In the genomic region with DNA sequence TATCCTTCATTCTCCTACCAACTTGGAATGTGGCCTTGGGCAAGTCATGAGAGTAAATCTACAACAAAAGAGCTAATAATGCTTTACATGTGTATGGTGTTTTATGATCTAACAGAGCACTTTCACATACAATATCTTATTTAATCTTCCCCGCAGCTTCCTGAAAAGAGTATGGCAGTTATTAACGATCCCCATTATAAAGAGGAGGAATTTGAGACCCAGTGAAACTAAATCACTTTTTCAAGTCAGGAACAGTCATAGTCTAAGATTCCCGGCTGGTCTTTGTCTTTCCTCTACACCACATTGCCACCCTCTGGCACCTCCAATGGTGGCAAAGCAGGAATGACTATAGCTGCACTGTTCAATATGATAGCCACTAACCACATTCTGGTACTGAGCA, we compare ENCODE assay signal across 8 cellular contexts.
DNase-seq lines count a peak whose midpoint lies in the region; ATAC-seq, FAIRE-seq and TF ChIP-seq lines count a peak whose summit lies in the region.

No MANE protein-coding gene starts in this region.

- WGBS in H1 (ENCODE audit: extremely low coverage in 1 of 2, insufficient coverage in 1 of 2, insufficient read length in 1 of 2, insufficient replicate concordance in 2 of 2, low coverage in 1 of 2, low lambda C conversion rate in 2 of 2, missing lambda C conversion rate in 1 of 2), 2 experiments, result 75% methylated on average over 3 of the region's 3 CpGs; no CpG with 5 or more reads in 1 of the 2 experiments
- WGBS in small intestine, 3 donors, result 36 to 59% (median 50%) methylated on average over 3 of the region's 3 CpGs

- no peak overlapping the region for H2BK20ac ChIP-seq in H1 (ENCODE audit: low read length)

- CTCF ChIA-PET in H1 (lab: Charles Lee; ENCODE audit: partially characterized antibody), result interaction anchor here (0.8 to 3.1 kb wide), 12 partner anchors 8 to 754 kb away, joined by 3 to 8 read pairs (median 3); no protein-coding TSS in a partner anchor

- H3K4me3 ChIP-seq in H1 (ENCODE audit: extremely low read depth in 1 of 4, insufficient read depth in 2 of 4, low read depth in 3 of 4, low read length in 4 of 4) (no peak overlapping the region), small intestine (ENCODE audit: low read depth in 1 of 2, low read length in 2 of 2) (no peak overlapping the region)

- H3K4me1 Mint-ChIP-seq in osteocyte (ENCODE audit: unreplicated experiment), result peaks cover 45% of the 10 kb centered on the region

- no peak overlapping the region for H3K18ac ChIP-seq in H1 (ENCODE audit: extremely low read depth, low read length)

- DNase-seq in EH (ENCODE audit: low read depth) (peak; percentile 70), NCI-H226 (peak; percentile 13), H1 (ENCODE audit: low read depth in 1 of 2, low spot score in 2 of 2) (no peak), osteocyte (ENCODE audit: extremely low spot score, unreplicated experiment) (no peak), small intestine (no peak), NCI-H2196 treated with DMSO at 0.1 percent for 48 hours (lab: John Stamatoyannopoulos, UW; ENCODE audit: unreplicated experiment) (no peak), 8988T (no peak)

- H3K27me3 ChIP-seq in H1 (replicated peaks in 1 of 4; ENCODE audit: control insufficient read depth in 3 of 4, extremely low read depth in 1 of 4, insufficient read depth in 3 of 4, low read length in 3 of 4) (no peaks in the 10 kb centered on the region), small intestine (ENCODE audit: control insufficient read depth in 2 of 2, insufficient read depth in 2 of 2, low read length in 2 of 2) (no peaks in the 10 kb centered on the region)

- peak; percentile 52 to 56 for TF ChIP-seq RAD21 in H1 (IDR thresholded peaks at IDR 0.05 in 1 of 2, conservative IDR thresholded peaks at IDR 0.05 in 1 of 2; ENCODE audit: low read depth in 2 of 2, low read length in 2 of 2)

- H3K9ac ChIP-seq in H1 (replicated peaks in 1 of 4; ENCODE audit: extremely low read depth in 1 of 4, low read depth in 3 of 4, low read length in 3 of 4), result no peak overlapping the region

- peak overlapping the region; percentile 79 for H3K27ac Mint-ChIP-seq in osteocyte (ENCODE audit: unreplicated experiment)

- no peak for TF ChIP-seq POLR2A in H1 (IDR thresholded peaks at IDR 0.05; ENCODE audit: control extremely low read depth in 1 of 2, low read depth in 2 of 2, low read length in 2 of 2)

- H3K4ac ChIP-seq in H1 (replicated peaks; ENCODE audit: insufficient read length, low read depth, low read length), result no peak overlapping the region

- TF ChIP-seq CTCF in H1 (IDR thresholded peaks at IDR 0.05; ENCODE audit: control extremely low read depth in 1 of 3, insufficient read depth in 1 of 3, low read depth in 1 of 3, low read length in 3 of 3) (peak in 2 of 3 experiments; percentile 24 to 27; a peak in 2 of 4 replicates), osteocyte (IDR thresholded peaks at IDR 0.05) (peak; percentile 50)

- H3K9me3 ChIP-seq in H1 (ENCODE audit: insufficient read depth in 2 of 2, low read depth in 1 of 2, low read length in 1 of 2) (no peaks in the 10 kb centered on the region), small intestine (ENCODE audit: control insufficient read depth, low read depth) (no peaks in the 10 kb centered on the region)

- no peaks in the 10 kb centered on the region for H3K27me3 Mint-ChIP-seq in osteocyte (ENCODE audit: unreplicated experiment)

- H3K27ac ChIP-seq in H1 (ENCODE audit: low read depth, low read length) (no peak overlapping the region), small intestine (ENCODE audit: low read depth in 1 of 2, low read length in 1 of 2) (no peak overlapping the region)

- no peaks in the 10 kb centered on the region for H3K9me3 Mint-ChIP-seq in osteocyte (ENCODE audit: unreplicated experiment)

- no peak overlapping the region for H4K91ac ChIP-seq in H1 (replicated peaks; ENCODE audit: insufficient read length, low read length)

- FAIRE-seq in H1 (lab: Jason Lieb, UNC) (peak; percentile 65), small intestine (lab: Jason Lieb, UNC) (no peak)

- POLR2A ChIA-PET in H1 (lab: Charles Lee; ENCODE audit: partially characterized antibody), result no interaction called here

- H2AFZ ChIP-seq in H1 (ENCODE audit: low read length), result peak overlapping the region; percentile 49; the same call in 1 of the 2 replicates

- no peak overlapping the region for H3K4me3 Mint-ChIP-seq in osteocyte (ENCODE audit: unreplicated experiment)

- ATAC-seq in HG03565 (IDR thresholded peaks at IDR 0.05; ENCODE audit: unreplicated experiment), result no peak

- H3K14ac ChIP-seq in H1 (ENCODE audit: insufficient read length), result no peak overlapping the region

- no peak overlapping the region for H3K4me2 ChIP-seq in H1 (ENCODE audit: insufficient read depth in 1 of 2, low read depth in 2 of 2, low read length in 2 of 2)

- no peak overlapping the region for H2BK15ac ChIP-seq in H1 (ENCODE audit: low read length)

- H3K4me1 ChIP-seq in H1 (replicated peaks in 1 of 4; ENCODE audit: control insufficient read depth in 3 of 4, insufficient read depth in 4 of 4, low read length in 3 of 4) (no peaks in the 10 kb centered on the region), small intestine (ENCODE audit: control insufficient read depth in 2 of 2, insufficient read depth in 1 of 2, low read depth in 1 of 2, low read length in 1 of 2) (no peaks in the 10 kb centered on the region)

- H4K8ac ChIP-seq in H1 (ENCODE audit: extremely low read depth, insufficient read depth, low read length), result no peak overlapping the region

- no peak overlapping the region for H4K5ac ChIP-seq in H1 (ENCODE audit: insufficient read length, low read depth, low read length)

- no peak overlapping the region for H2BK12ac ChIP-seq in H1 (ENCODE audit: low read depth, low read length)

- no peak overlapping the region for H3K56ac ChIP-seq in H1 (replicated peaks; ENCODE audit: insufficient read length, low read depth, low read length)

- no peak for TF ChIP-seq EP300 in H1 (IDR thresholded peaks at IDR 0.05; ENCODE audit: borderline replicate concordance in 1 of 2, low read depth in 2 of 2, low read length in 2 of 2)

- no peaks in the 10 kb centered on the region; the same call in 1 of the 2 replicates for H3K23me2 ChIP-seq in H1 (ENCODE audit: low read depth, low read length)

- H2AK5ac ChIP-seq in H1 (ENCODE audit: low read depth, low read length), result no peak overlapping the region

- H4K20me1 ChIP-seq in H1 (replicated peaks in 1 of 2; ENCODE audit: control insufficient read depth in 1 of 2, insufficient read depth in 2 of 2, low read length in 2 of 2), result no peaks in the 10 kb centered on the region

- no peak overlapping the region for H2BK120ac ChIP-seq in H1 (replicated peaks; ENCODE audit: low read depth, low read length)

- no peak overlapping the region for H3K23ac ChIP-seq in H1 (ENCODE audit: insufficient read length)

- H3K36me3 Mint-ChIP-seq in osteocyte (ENCODE audit: unreplicated experiment), result peaks cover 57% of the 10 kb centered on the region

- no peaks in the 10 kb centered on the region for H3K79me1 ChIP-seq in H1 (ENCODE audit: low read depth, low read length)

- H3K79me2 ChIP-seq in H1 (ENCODE audit: control insufficient read depth in 1 of 2, insufficient read depth in 2 of 2, low read length in 2 of 2), result no peaks in the 10 kb centered on the region

- H2BK5ac ChIP-seq in H1 (ENCODE audit: low read depth, low read length), result no peak overlapping the region

- H3K36me3 ChIP-seq in H1 (ENCODE audit: control insufficient read depth in 2 of 4, insufficient read depth in 4 of 4, low read length in 3 of 4), result no peaks in the 10 kb centered on the region
- H3K36me3 ChIP-seq in small intestine (ENCODE audit: control insufficient read depth in 2 of 2, insufficient read depth in 2 of 2, low read length in 2 of 2), result no peaks in the 10 kb centered on the region

TF ChIP-seq in H1, 55 proteins besides CTCF, POLR2A, EP300 and RAD21:
- TF ChIP-seq FOSL1 (IDR thresholded peaks at IDR 0.05; ENCODE audit: insufficient read depth, low read depth, low read length), result no peak
- TF ChIP-seq RNF2 (IDR thresholded peaks at IDR 0.05; ENCODE audit: borderline replicate concordance, low read depth, low read length, missing control alignments, poor library complexity, severe bottlenecking), result no peak

Comparison
In these comparisons a context has a peak if more than half of its experiments do, and no peak if none do; other contexts are left out.
1. DNase-seq: peak in EH (single experiment) and NCI-H226 (single experiment); none in H1 (0 of 2), osteocyte (single experiment), small intestine (single experiment), NCI-H2196 treated with DMSO at 0.1 percent for 48 hours (single experiment) and 8988T (single experiment).